1 cellular context compared by ENCODE assay signal in the genomic region with DNA sequence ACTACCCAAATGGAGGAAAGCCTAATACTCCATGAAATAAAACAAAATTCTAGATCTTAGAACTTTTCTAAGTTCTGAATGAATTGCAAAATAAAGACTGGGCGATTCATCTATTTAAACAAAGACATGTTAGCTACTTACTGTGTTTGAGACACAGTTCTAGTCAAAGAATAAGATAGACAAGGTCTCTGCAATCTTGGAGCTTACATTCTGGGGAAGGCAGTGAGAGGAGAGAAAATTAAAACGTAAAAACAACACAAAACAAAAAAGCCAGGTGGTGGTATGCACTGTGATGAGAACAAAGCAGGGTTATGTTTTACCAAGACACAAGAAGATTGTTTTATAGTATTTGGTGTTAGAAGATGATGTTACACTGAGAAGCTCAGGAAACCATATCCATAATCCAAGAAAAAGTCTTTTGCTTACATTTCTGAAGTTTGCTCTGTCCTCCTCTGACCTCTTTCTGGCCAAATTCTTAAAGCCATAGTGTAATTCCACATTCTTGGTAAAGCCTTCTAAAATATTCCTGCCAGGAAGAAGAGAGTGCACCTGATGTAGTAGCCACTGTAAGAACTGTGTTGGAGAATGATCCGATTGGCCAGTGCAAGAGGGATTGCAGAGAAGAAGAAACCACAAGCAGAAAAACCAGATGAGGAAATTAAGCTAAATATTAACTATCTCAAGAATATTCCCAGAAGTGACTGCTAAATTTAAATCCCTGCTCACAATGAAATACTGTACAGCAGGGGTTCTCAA.
TF ChIP-seq lines count a peak whose summit lies in the region.

No MANE protein-coding gene starts in this region.

TF ChIP-seq in IMR-90, 13 proteins besides CTCF, POLR2A, EP300 and RAD21:
- TF ChIP-seq MAFK (IDR thresholded peaks at IDR 0.05; ENCODE audit: low read depth, low read length) (no peak), RFX5 (IDR thresholded peaks at IDR 0.05; ENCODE audit: low read depth, low read length) (no peak), FOS (IDR thresholded peaks at IDR 0.05; ENCODE audit: low read depth, low read length) (no peak), SMC3 (IDR thresholded peaks at IDR 0.05; ENCODE audit: low read depth, low read length) (no peak), MXI1 (IDR thresholded peaks at IDR 0.05; ENCODE audit: borderline replicate concordance, low read depth, low read length) (no peak), MAZ (IDR thresholded peaks at IDR 0.05; ENCODE audit: borderline replicate concordance, low read depth, low read length) (no peak)
